11 cellular contexts compared by ENCODE assay signal in genomic region chr6:111423960-111424846, GRCh38. TPM values are rescaled to one million over a fixed set of nuclear protein-coding genes. Genes with fewer than 3 reads are reported as not detected.
DNase-seq lines count a peak whose midpoint lies in the region; TF ChIP-seq lines count a peak whose summit lies in the region.
"Had no signal": no experiment of that assay in that cellular context is flagged by ENCODE, and none has a peak within 500 bp of the region (broad histone marks: within the 10 kb centered on the region; RNA-seq: fewer than 3 reads in every experiment).

No MANE protein-coding gene starts in this region.

- H3K36me3 Mint-ChIP-seq in activated CD4-positive, alpha-beta T cell treated with anti-CD3 and anti-CD28 coated beads, Interleukin-2, amount 10 ng/mL, durations not matched to agents 7 days and 5 days (ENCODE audit: low read depth), result peaks cover 18% of the 10 kb centered on the region

- H3K27me3 Mint-ChIP-seq in activated CD4-positive, alpha-beta T cell treated with anti-CD3 and anti-CD28 coated beads, Interleukin-2, amount 10 ng/mL, durations not matched to agents 7 days and 5 days, result no peaks in the 10 kb centered on the region
- H3K27me3 Mint-ChIP-seq: activated naive CD8-positive, alpha-beta T cell treated with anti-CD3 and anti-CD28 coated beads, Interleukin-2, amount 50 U/mL, for 24 hours had no signal

- no peak overlapping the region for H3K27ac Mint-ChIP-seq in activated CD4-positive, alpha-beta T cell treated with anti-CD3 and anti-CD28 coated beads, Interleukin-2, amount 10 ng/mL, durations not matched to agents 7 days and 5 days
- H3K27ac Mint-ChIP-seq: activated naive CD8-positive, alpha-beta T cell treated with anti-CD3 and anti-CD28 coated beads, Interleukin-2, amount 50 U/mL, for 24 hours had no signal

- H3K4me1 Mint-ChIP-seq in activated CD4-positive, alpha-beta T cell treated with anti-CD3 and anti-CD28 coated beads, Interleukin-2, amount 10 ng/mL, durations not matched to agents 7 days and 5 days, result peaks cover 26% of the 10 kb centered on the region

- TF ChIP-seq CTCF in BE2C (IDR thresholded peaks at IDR 0.05; ENCODE audit: low read depth, low read length), result no peak
- no peak for TF ChIP-seq CTCF in coronary artery (IDR thresholded peaks at IDR 0.05)

- H3K9me3 ChIP-seq in BE2C, result no peaks in the 10 kb centered on the region

- H3K4me3 ChIP-seq in BE2C (ENCODE audit: low read depth, low read length) (no peak overlapping the region), coronary artery (no peak overlapping the region)

- CTCF ChIA-PET in activated CD4-positive, alpha-beta T cell treated with anti-CD3 and anti-CD28 coated beads, Interleukin-2, amount 10 ng/mL, durations not matched to agents 7 days and 5 days (lab: Charles Lee), result interaction anchor here (0.6 kb wide), 1 partner anchor 185 kb away, joined by 3 read pairs; no protein-coding TSS in a partner anchor

- H3K4me3 Mint-ChIP-seq in activated CD4-positive, alpha-beta T cell treated with anti-CD3 and anti-CD28 coated beads, Interleukin-2, amount 10 ng/mL, durations not matched to agents 7 days and 5 days, result no peak overlapping the region
- H3K4me3 Mint-ChIP-seq: activated naive CD8-positive, alpha-beta T cell treated with anti-CD3 and anti-CD28 coated beads, Interleukin-2, amount 50 U/mL, for 24 hours; nephron had no signal

- H3K27me3 ChIP-seq in BE2C, result no peaks in the 10 kb centered on the region

- POLR2A ChIA-PET in activated CD4-positive, alpha-beta T cell treated with anti-CD3 and anti-CD28 coated beads, Interleukin-2, amount 10 ng/mL, durations not matched to agents 7 days and 5 days (lab: Charles Lee), result no interaction called here

- H3K9me3 Mint-ChIP-seq in activated CD4-positive, alpha-beta T cell treated with anti-CD3 and anti-CD28 coated beads, Interleukin-2, amount 10 ng/mL, durations not matched to agents 7 days and 5 days, result peaks cover 14% of the 10 kb centered on the region

- H3K27ac ChIP-seq in coronary artery, result no peak overlapping the region

- peaks cover 21% of the 10 kb centered on the region for H3K4me1 ChIP-seq in BE2C

- H3K36me3 ChIP-seq in BE2C, result no peaks in the 10 kb centered on the region

- in situ Hi-C loops in T47D (cut with HindIII; ENCODE audit: low pct_unique_long_range_greater_than_20kb, low sequenced_read_pairs), result no loop called here

- DNase-seq in BE2C (peak; percentile 67), NCI-H1105 treated with DMSO at 0.1 percent for 48 hours (lab: John Stamatoyannopoulos, UW) (peak; percentile 77), T47D (ENCODE audit: low read depth in 1 of 2, low spot score in 1 of 2) (peak; percentile 25 to 62), middle frontal gyrus (ENCODE audit: extremely low spot score, low spot score) (peak; percentile 11), coronary artery (ENCODE audit: low spot score) (no peak), kidney glomerular epithelial cell (lab: John Stamatoyannopoulos, UW) (no peak)
- DNase-seq in stimulated activated CD4-positive, alpha-beta T cell treated with anti-CD3 and anti-CD28 coated beads, Interleukin-4, amount 100 ng/mL, for 24 hours, result no peak
- DNase-seq in activated CD4-positive, alpha-beta T cell treated with anti-CD3 and anti-CD28 coated beads, Interleukin-2, amount 10 ng/mL, durations not matched to agents 7 days and 5 days, result no peak
- DNase-seq: activated naive CD8-positive, alpha-beta T cell treated with anti-CD3 and anti-CD28 coated beads, Interleukin-2, amount 50 U/mL, for 24 hours; RPMI8226 had no signal

RNA-seq across cellular contexts. Expression of gene REV3L, which starts 58.8 kb away (rescaled TPM):
- polyA plus RNA-seq in BE2C (2012; ENCODE audit: insufficient read depth, insufficient read length, low read depth), result 40.9 TPM
- total RNA-seq in activated CD4-positive, alpha-beta T cell treated with anti-CD3 and anti-CD28 coated beads, Interleukin-2, amount 10 ng/mL, durations not matched to agents 7 days and 5 days, result 10 to 100 TPM; 26.1 to 38.9 TPM

Comparison
In these comparisons a context has a peak if more than half of its experiments do, and no peak if none do; other contexts are left out.
1. DNase-seq: peak in BE2C (single experiment), NCI-H1105 treated with DMSO at 0.1 percent for 48 hours (single experiment), T47D (2 of 2) and middle frontal gyrus (single experiment); none in coronary artery (single experiment), kidney glomerular epithelial cell (single experiment), stimulated activated CD4-positive, alpha-beta T cell treated with anti-CD3 and anti-CD28 coated beads, Interleukin-4, amount 100 ng/mL, for 24 hours (single experiment) and activated CD4-positive, alpha-beta T cell treated with anti-CD3 and anti-CD28 coated beads, Interleukin-2, amount 10 ng/mL, durations not matched to agents 7 days and 5 days (single experiment).